Comparison of ENCODE assay signal across 9 cellular contexts in the genomic region with DNA sequence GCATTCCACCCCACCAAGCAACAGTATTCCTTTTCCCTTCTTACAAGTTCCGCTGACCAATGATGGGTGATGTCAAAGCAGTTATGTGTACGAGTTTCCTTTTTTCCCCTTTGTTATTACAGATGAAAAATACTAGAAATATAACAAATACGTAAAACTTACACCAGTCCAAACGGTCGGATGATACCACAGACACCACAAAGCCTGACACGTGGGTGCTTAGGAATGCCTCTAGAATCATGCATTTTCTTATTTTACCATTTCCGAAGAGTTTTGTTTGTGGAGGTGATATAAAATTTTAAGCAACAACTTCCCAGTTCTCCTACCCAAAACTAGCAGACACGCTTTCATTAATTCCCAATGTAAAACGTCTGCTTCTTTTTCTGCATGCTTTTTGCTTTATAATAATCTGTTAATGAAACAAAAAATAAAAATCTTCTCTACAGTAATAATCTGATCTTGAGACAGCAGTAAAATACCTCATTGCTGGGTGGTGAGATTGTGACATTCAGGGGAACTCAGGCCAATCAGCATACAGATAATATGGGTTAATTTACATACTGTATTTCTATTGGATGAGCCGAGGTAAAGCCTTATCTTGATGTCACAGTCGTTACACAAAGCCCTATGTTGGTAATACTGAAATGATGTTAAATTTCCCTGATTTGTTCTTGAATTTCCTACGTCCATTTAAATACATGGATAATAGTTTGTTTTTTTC. TPM values are rescaled to one million over a fixed set of nuclear protein-coding genes. Genes with fewer than 3 reads are reported as not detected.
DNase-seq lines count a peak whose midpoint lies in the region; ATAC-seq, FAIRE-seq and TF ChIP-seq lines count a peak whose summit lies in the region.
"Had no signal": no experiment of that assay in that cellular context is flagged by ENCODE, and none has a peak within 500 bp of the region (broad histone marks: within the 10 kb centered on the region; RNA-seq: fewer than 3 reads in every experiment).

No MANE protein-coding gene starts in this region.

- CTCF ChIA-PET in K562 (lab: Yijun Ruan, JAX; ENCODE audit: low intra/inter-chr PET ratio) = interaction anchor here (0.6 kb wide), 1 partner anchor 137 kb away, joined by 3 read pairs; no protein-coding TSS in a partner anchor

- WGBS in K562 (ENCODE audit: insufficient coverage, low coverage, missing lambda C conversion rate) = 4% methylated on average over 12 of the region's 12 CpGs

- intact Hi-C loops in K562 (cut with micrococcal nuclease) (loop anchor here (1.0 to 2.0 kb wide), 3 partner anchors 31 to 147 kb away; partner anchors contain the start of gene SMIM30), kidney (cut with DNase I) (no loop called here), upper lobe of right lung (cut with DNase I) (no loop called here)

- no peak for TF ChIP-seq POLR2A in K562 (conservative IDR thresholded peaks at IDR 0.05)

- DNase-seq in EL (peak; percentile 89), NCI-H1436 treated with DMSO at 0.1 percent for 48 hours (lab: John Stamatoyannopoulos, UW) (peak; percentile 53), K562 (ENCODE audit: extremely low read depth in 1 of 4, low spot score in 3 of 4) (peak; percentile 76 to 96 (median 84)), kidney (no peak), upper lobe of right lung (no peak), GF-D8 (lab: John Stamatoyannopoulos, UW) (no peak), NCI-H345 treated with DMSO at 0.1 percent for 48 hours (lab: John Stamatoyannopoulos, UW; ENCODE audit: unreplicated experiment) (no peak)

- in situ Hi-C loops in K562 (cut with MboI) = no loop called here

- no peaks in the 10 kb centered on the region for H3K27me3 ChIP-seq in K562 (ENCODE audit: control insufficient read depth in 2 of 2, insufficient read depth in 2 of 2, low read length in 2 of 2)
- no peaks in the 10 kb centered on the region for H3K27me3 ChIP-seq in upper lobe of right lung

- TF ChIP-seq EP300 in K562 (IDR thresholded peaks at IDR 0.05; ENCODE audit: low read length) = no peak

- TF ChIP-seq CTCF in K562 (IDR thresholded peaks at IDR 0.05 in 2 of 3, conservative IDR thresholded peaks at IDR 0.05 in 1 of 3; ENCODE audit: insufficient read depth in 2 of 3, low read depth in 1 of 3, low read length in 3 of 3) = no peak
- no peak for TF ChIP-seq CTCF in kidney (IDR thresholded peaks at IDR 0.05; ENCODE audit: borderline replicate concordance, extremely low read depth, insufficient read depth)
- TF ChIP-seq CTCF in upper lobe of right lung (IDR thresholded peaks at IDR 0.05) = no peak

- H2AFZ ChIP-seq in K562 (ENCODE audit: low read depth, low read length) = peak overlapping the region; percentile 99

- peaks cover 8 to 33% of the 10 kb centered on the region in 2 experiments for H3K4me1 ChIP-seq in K562 (replicated peaks in 1 of 2; ENCODE audit: control insufficient read depth in 2 of 2, insufficient read depth in 2 of 2, low read length in 2 of 2)
- H3K4me1 ChIP-seq in kidney (ENCODE audit: control insufficient read depth in 1 of 2, insufficient read depth in 1 of 2, low read depth in 1 of 2, low read length in 2 of 2) = peaks cover 0 to 6% of the 10 kb centered on the region in 2 donors
- no peaks in the 10 kb centered on the region for H3K4me1 ChIP-seq in upper lobe of right lung

- FAIRE-seq in K562 (lab: Jason Lieb, UNC) (peak; percentile 86), kidney (lab: Jason Lieb, UNC) (peak; percentile 45)

- POLR2A ChIA-PET in K562 (lab: Yijun Ruan, JAX) = interaction anchor here (1.2 to 1.3 kb wide), 3 partner anchors 10 to 15 kb away, joined by 3 to 7 read pairs (median 5); no protein-coding TSS in a partner anchor

- ATAC-seq in K562 = peak; percentile 94
- peak; percentile 79 for ATAC-seq in upper lobe of right lung
- no peak for ATAC-seq in GM21381 (IDR thresholded peaks at IDR 0.05; ENCODE audit: unreplicated experiment)

- H3K27ac ChIP-seq in K562 (ENCODE audit: extremely low read depth, low read depth, low read length) = peak overlapping the region; percentile 64
- no peak overlapping the region for H3K27ac ChIP-seq in kidney (ENCODE audit: low read depth in 2 of 2, low read length in 2 of 2)
- peak overlapping the region; percentile 65 for H3K27ac ChIP-seq in upper lobe of right lung
- H3K27ac ChIP-seq: KMS-11 had no signal

- peak overlapping the region; percentile 67 for H3K4me2 ChIP-seq in K562 (ENCODE audit: insufficient read depth, low read length)
- H3K4me2 ChIP-seq: KMS-11 had no signal

- H3K36me3 ChIP-seq in K562 (ENCODE audit: control insufficient read depth, insufficient read depth, low read length) = no peaks in the 10 kb centered on the region
- H3K36me3 ChIP-seq in kidney (ENCODE audit: control insufficient read depth in 1 of 2, insufficient read depth in 2 of 2, low read length in 2 of 2) = no peaks in the 10 kb centered on the region
- H3K36me3 ChIP-seq in upper lobe of right lung = no peaks in the 10 kb centered on the region

- BruUV-seq in K562 (replicated peaks; lab: Mats Ljungman, UMichigan) = TSS peak; percentile 81

- H3K9me3 ChIP-seq in K562 (replicated peaks; ENCODE audit: control insufficient read depth, insufficient read depth, low read depth, low read length) (no peaks in the 10 kb centered on the region), kidney (ENCODE audit: control insufficient read depth in 1 of 2, low read length in 2 of 2) (no peaks in the 10 kb centered on the region), upper lobe of right lung (no peaks in the 10 kb centered on the region)

- no peaks in the 10 kb centered on the region for H3K79me2 ChIP-seq in K562 (ENCODE audit: control insufficient read depth, insufficient read depth, low read length)

- H4K20me1 ChIP-seq in K562 (replicated peaks; ENCODE audit: control insufficient read depth, insufficient read depth, low read length) = no peaks in the 10 kb centered on the region

- H3K4me3 ChIP-seq in K562 (peak overlapping the region; percentile 49), kidney (ENCODE audit: low read length in 2 of 2) (peak overlapping the region; percentile 35 to 38), upper lobe of right lung (peak overlapping the region; percentile 53)

- peak overlapping the region in 1 of 2 experiments; percentile 66; a peak in 2 of 4 replicates for H3K9ac ChIP-seq in K562 (ENCODE audit: insufficient read depth in 1 of 2, low read depth in 2 of 2, low read length in 2 of 2)
- H3K9ac ChIP-seq in kidney (ENCODE audit: low read length in 2 of 2) = no peak overlapping the region
- H3K9ac ChIP-seq: KMS-11 had no signal

- 0 out of 4 replicates have a peak, but pooled peaks of 1 of the 2 experiments have one; percentile 23 for TF ChIP-seq RAD21 in K562 (CRISPR knock-in tag; conservative IDR thresholded peaks at IDR 0.05 in 1 of 2, IDR thresholded peaks at IDR 0.05 in 1 of 2)

- H3K9me1 ChIP-seq in K562 (ENCODE audit: control insufficient read depth, insufficient read depth, low read length) = no peaks in the 10 kb centered on the region

TF ChIP-seq in K562, 482 proteins besides CTCF, POLR2A, EP300 and RAD21 (continues in another document):
- TF ChIP-seq POLR2AphosphoS2 (IDR thresholded peaks at IDR 0.05; ENCODE audit: low read length) = no peak
- no peak for TF ChIP-seq MIER1 (IDR thresholded peaks at IDR 0.05; ENCODE audit: low read depth)

RNA-seq across cellular contexts. Expression of gene GPR85, which starts 0.8 kb away (rescaled TPM):
- total RNA-seq in K562 (2011; cell fraction: chromatin; rRNA removed; ENCODE audit: low replicate concordance) = 1.1 and 1.4 TPM in 2 replicates
- 0.50 and 0.53 TPM in 2 replicates for total RNA-seq in K562 (2011; cell fraction: nucleolus; rRNA removed)
- 2.2 and 2.4 TPM in 2 replicates for total RNA-seq in K562 (2011; cell fraction: nucleoplasm; rRNA removed)
- total RNA-seq in K562 (2014; rRNA removed) (2.9 and 3.3 TPM in 2 replicates), K562 (2014; rRNA removed; fragmentation: Illumina TruSeq; extraction: Trizol) (6.4 and 7.8 TPM in 2 replicates), K562 (2015; rRNA removed; fragmentation: Illumina TruSeq; extraction: Trizol) (18.2 and 19.0 TPM in 2 replicates), K562 (2021) (4.6 and 5.0 TPM in 2 replicates), kidney (0.31 TPM), upper lobe of right lung (2.9 TPM)
- polyA plus RNA-seq in K562 (2011; rRNA removed) (2.9 and 3.3 TPM in 2 replicates), K562 (2014; fragmentation: Illumina TruSeq; extraction: Trizol) (4.7 and 6.6 TPM in 2 replicates), K562 (2014; fragmentation: Nextera tagmentation; extraction: Ambion mirVana) (1 to 10 TPM; 2.9 to 3.3 TPM), K562 (2014; rRNA removed) (4.0 and 4.9 TPM in 2 replicates), kidney (ENCODE audit: insufficient read depth, low read depth, low replicate concordance) (0.65 TPM)
- 1.4 and 2.7 TPM in 2 replicates for polyA plus RNA-seq in K562 (2011; cell fraction: cytosol; rRNA removed)
- polyA plus RNA-seq in K562 (2011; cell fraction: nucleus; rRNA removed) = 2.5 and 3.6 TPM in 2 replicates
- polyA plus RNA-seq in K562 (2012) = 5.5 and 9.8 TPM in 2 replicates
- 3.3 and 6.2 TPM in 2 replicates for polyA minus RNA-seq in K562 (2011; rRNA and poly(A)+ RNA removed)
- 1.0 and 1.1 TPM in 2 replicates for polyA minus RNA-seq in K562 (2011; cell fraction: cytosol; rRNA and poly(A)+ RNA removed)
- 1.9 and 7.3 TPM in 2 replicates for polyA minus RNA-seq in K562 (2011; cell fraction: nucleus; rRNA and poly(A)+ RNA removed)

RNA-seq across cellular contexts. Expression of gene SMIM30, which starts 30.9 kb away (rescaled TPM):
- total RNA-seq in K562 (2011; cell fraction: chromatin; rRNA removed; ENCODE audit: low replicate concordance) = 15.1 and 35.9 TPM in 2 replicates
- 16.5 and 22.2 TPM in 2 replicates for total RNA-seq in K562 (2011; cell fraction: nucleolus; rRNA removed)
- 31.7 and 51.6 TPM in 2 replicates for total RNA-seq in K562 (2011; cell fraction: nucleoplasm; rRNA removed)
- total RNA-seq in K562 (2014; rRNA removed) (161 and 176 TPM in 2 replicates), K562 (2014; rRNA removed; fragmentation: Illumina TruSeq; extraction: Trizol) (316 and 361 TPM in 2 replicates), K562 (2015; rRNA removed; fragmentation: Illumina TruSeq; extraction: Trizol) (332 and 358 TPM in 2 replicates), K562 (2021) (171 and 197 TPM in 2 replicates), kidney (42.9 TPM), upper lobe of right lung (48.5 TPM)
- polyA plus RNA-seq in K562 (2011; rRNA removed) (202 and 279 TPM in 2 replicates), K562 (2014; fragmentation: Illumina TruSeq; extraction: Trizol) (344 and 367 TPM in 2 replicates), K562 (2014; fragmentation: Nextera tagmentation; extraction: Ambion mirVana) (100 to 1,000 TPM; 675 to 891 TPM), K562 (2014; rRNA removed) (246 and 279 TPM in 2 replicates), kidney (ENCODE audit: insufficient read depth, low read depth, low replicate concordance) (102 TPM)
- polyA plus RNA-seq in K562 (2011; cell fraction: cytosol; rRNA removed) = 68.2 and 91.2 TPM in 2 replicates
- polyA plus RNA-seq in K562 (2011; cell fraction: nucleus; rRNA removed) = 45.6 and 77.5 TPM in 2 replicates
- polyA plus RNA-seq in K562 (2012) = 168 and 209 TPM in 2 replicates
- 77.7 and 80.9 TPM in 2 replicates for polyA minus RNA-seq in K562 (2011; rRNA and poly(A)+ RNA removed)
- 32.0 and 35.2 TPM in 2 replicates for polyA minus RNA-seq in K562 (2011; cell fraction: cytosol; rRNA and poly(A)+ RNA removed)
- polyA minus RNA-seq in K562 (2011; cell fraction: nucleus; rRNA and poly(A)+ RNA removed) = 9.6 and 26.2 TPM in 2 replicates

Comparison
In these comparisons a context has a peak if more than half of its experiments do, and no peak if none do; other contexts are left out.
1. DNase-seq: peak in EL (single experiment), NCI-H1436 treated with DMSO at 0.1 percent for 48 hours (single experiment) and K562 (4 of 4); none in kidney (single experiment), upper lobe of right lung (single experiment), GF-D8 (single experiment) and NCI-H345 treated with DMSO at 0.1 percent for 48 hours (single experiment).
2. H3K27ac ChIP-seq: peak in K562 (single experiment) and upper lobe of right lung (single experiment); none in kidney (0 of 2).
3. Peak in every context shown above with its lines, with median percentiles within 50 percentile points of each other: H3K4me3 ChIP-seq.